In the genomic region with DNA sequence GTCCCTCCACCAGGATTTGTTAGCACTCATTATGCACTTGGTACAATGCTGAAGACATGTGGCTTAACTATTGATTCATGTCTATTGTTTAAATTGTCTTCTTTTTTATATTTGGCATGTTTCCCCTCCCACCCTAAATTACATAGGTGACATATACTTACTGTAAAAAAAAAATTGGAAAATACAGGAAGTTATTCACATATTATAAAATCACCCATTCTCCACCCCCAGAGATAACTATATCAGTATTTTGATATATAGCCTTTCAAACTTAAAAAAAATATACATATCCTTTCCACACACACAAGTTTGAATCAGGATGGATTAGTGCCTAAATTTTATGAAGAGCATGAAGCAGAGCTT, we compare ENCODE assay signal across 12 cellular contexts.
DNase-seq lines count a peak whose midpoint lies in the region; ATAC-seq and TF ChIP-seq lines count a peak whose summit lies in the region.
"Had no signal": no experiment of that assay in that cellular context is flagged by ENCODE, and none has a peak within 500 bp of the region (broad histone marks: within the 10 kb centered on the region; RNA-seq: fewer than 3 reads in every experiment).

No MANE protein-coding gene starts in this region.

- no peak for DNase-seq in HCT116 (ENCODE audit: low read depth, low spot score)
- no peak for DNase-seq in RWPE2 (ENCODE audit: low spot score)
- no peak for DNase-seq in fibroblast of the aortic adventitia (ENCODE audit: low read depth)
- DNase-seq in medulla oblongata (ENCODE audit: extremely low spot score) = no peak
- no peak for DNase-seq in spleen
- DNase-seq in transverse colon = no peak
- DNase-seq: DMS 273 treated with DMSO at 0.1 percent for 48 hours, NCI-H1417 treated with DMSO at 0.1 percent for 48 hours, NCI-H2029 treated with DMSO at 0.1 percent for 48 hours, NCI-H510A, SJCRH30 had no signal

- POLR2A ChIA-PET in HCT116 (lab: Charles Lee) = no interaction called here

- RAD21 ChIA-PET in HCT116 (lab: Charles Lee; ENCODE audit: low non-redundant PET in 1 of 2, low total read pairs in 2 of 2, uncharacterized antibody in 2 of 2, unreplicated experiment in 2 of 2) = interaction anchor here in 1 of 2 experiments (0.6 kb wide), 1 partner anchor 235 kb away, joined by 3 read pairs; no protein-coding TSS in a partner anchor

- no peak overlapping the region for H2AFZ ChIP-seq in HCT116 (ENCODE audit: low read depth, low read length, poor library complexity, severe bottlenecking)

- H3K4me2 ChIP-seq in HCT116 (ENCODE audit: low read length) = peak overlapping the region; percentile 65
- peak overlapping the region; percentile 60 for H3K4me2 ChIP-seq in skeletal muscle satellite cell (ENCODE audit: low read length)

- in situ Hi-C loops in transverse colon (cut with MboI; ENCODE audit: low pct_ligation_motif_present in 1 of 4, low pct_unique_long_range_greater_than_20kb in 1 of 4, low sequenced_read_pairs in 3 of 4) = no loop called here

- CTCF ChIA-PET in HCT116 (lab: Charles Lee) = interaction anchor here (1.0 to 1.4 kb wide), 4 partner anchors 11 to 244 kb away, joined by 3 to 5 read pairs (median 3); no protein-coding TSS in a partner anchor

- H3K27me3 ChIP-seq in HCT116 (ENCODE audit: insufficient read depth, low read length) (no peaks in the 10 kb centered on the region), RWPE2 (ENCODE audit: insufficient read depth, poor library complexity, severe bottlenecking) (no peaks in the 10 kb centered on the region), skeletal muscle satellite cell (ENCODE audit: control insufficient read depth, insufficient read depth, low read length) (no peaks in the 10 kb centered on the region), spleen (replicated peaks in 1 of 7) (peaks cover 0 to 10% (median 0%) of the 10 kb centered on the region in 7 donors), transverse colon (peaks cover 3% of the 10 kb centered on the region)
- H3K27me3 ChIP-seq: SJCRH30 had no signal

- intact Hi-C loops in HCT116 (cut with micrococcal nuclease) (loop anchor here (5.0 kb wide), 1 partner anchor 446 kb away; no protein-coding TSS in a partner anchor), spleen (cut with DNase I; ENCODE audit: low total_unique reads) (no loop called here), transverse colon (cut with DNase I; ENCODE audit: low total_unique reads) (no loop called here)

- TF ChIP-seq EP300 in transverse colon (IDR thresholded peaks at IDR 0.05; ENCODE audit: low read depth) = no peak

- 0 out of 2 replicates have a peak overlapping the region, but pooled peaks have one; percentile 1 for H3K9ac ChIP-seq in HCT116 (ENCODE audit: low read length)
- no peak overlapping the region for H3K9ac ChIP-seq in skeletal muscle satellite cell (ENCODE audit: low read depth, low read length)

- H4K20me1 ChIP-seq in HCT116 (ENCODE audit: insufficient read depth) = no peaks in the 10 kb centered on the region

- ATAC-seq in HCT116 (no peak), RWPE2 (ENCODE audit: low read depth) (no peak)

- H3K79me2 ChIP-seq in HCT116 (ENCODE audit: insufficient read depth, low read length) = no peaks in the 10 kb centered on the region

- H3K36me3 ChIP-seq in HCT116 (ENCODE audit: control insufficient read depth in 1 of 2, insufficient read depth in 2 of 2, low read length in 2 of 2) (no peaks in the 10 kb centered on the region), RWPE2 (ENCODE audit: low read depth) (no peaks in the 10 kb centered on the region), skeletal muscle satellite cell (ENCODE audit: insufficient read depth, low read length) (no peaks in the 10 kb centered on the region), spleen (no peaks in the 10 kb centered on the region), transverse colon (no peaks in the 10 kb centered on the region)
- H3K36me3 ChIP-seq: SJCRH30 had no signal

- no peak overlapping the region for H3K4me3 ChIP-seq in HCT116 (replicated peaks in 1 of 2; ENCODE audit: low read depth in 1 of 2, low read length in 2 of 2)
- no peak overlapping the region for H3K4me3 ChIP-seq in RWPE2 (ENCODE audit: severe bottlenecking)
- H3K4me3 ChIP-seq in fibroblast of the aortic adventitia (ENCODE audit: low read depth, low read length) = no peak overlapping the region
- H3K4me3 ChIP-seq in skeletal muscle satellite cell (ENCODE audit: low read length) = no peak overlapping the region
- no peak overlapping the region for H3K4me3 ChIP-seq in spleen
- H3K4me3 ChIP-seq in transverse colon = no peak overlapping the region
- H3K4me3 ChIP-seq: SJCRH30 had no signal

- peak overlapping the region; percentile 31; the same call in 1 of the 2 replicates for H3K27ac ChIP-seq in HCT116 (ENCODE audit: low read depth, low read length)
- peak overlapping the region; percentile 49 for H3K27ac ChIP-seq in RWPE2 (ENCODE audit: poor library complexity, severe bottlenecking)
- H3K27ac ChIP-seq in spleen = no peak overlapping the region
- H3K27ac ChIP-seq in transverse colon = no peak overlapping the region
- H3K27ac ChIP-seq: SJCRH30 had no signal

- BruUV-seq in HCT116 (replicated peaks; lab: Mats Ljungman, UMichigan) = no TSS peak

- no peak for TF ChIP-seq CTCF in HCT116 (IDR thresholded peaks at IDR 0.05 in 2 of 3, conservative IDR thresholded peaks at IDR 0.05 in 1 of 3; ENCODE audit: borderline replicate concordance in 1 of 3, insufficient read depth in 1 of 3, low read depth in 2 of 3, low read length in 2 of 3)
- TF ChIP-seq CTCF in RWPE2 (IDR thresholded peaks at IDR 0.05; ENCODE audit: poor library complexity, severe bottlenecking) = peak; percentile 3
- TF ChIP-seq CTCF in fibroblast of the aortic adventitia (IDR thresholded peaks at IDR 0.05; ENCODE audit: insufficient read depth, low read length) = peak; percentile 0
- TF ChIP-seq CTCF in spleen (IDR thresholded peaks at IDR 0.05 in 8 of 11, conservative IDR thresholded peaks at IDR 0.05 in 3 of 11) = no peak
- no peak for TF ChIP-seq CTCF in transverse colon (IDR thresholded peaks at IDR 0.05)

- H3K9me2 ChIP-seq in HCT116 (ENCODE audit: insufficient read depth) = no peaks in the 10 kb centered on the region

- TF ChIP-seq POLR2A in HCT116 (IDR thresholded peaks at IDR 0.05; ENCODE audit: borderline replicate concordance, extremely low read depth, insufficient read depth, insufficient read length) (no peak), spleen (IDR thresholded peaks at IDR 0.05) (no peak), transverse colon (IDR thresholded peaks at IDR 0.05) (no peak)

- H3K9me3 ChIP-seq in HCT116 (ENCODE audit: control insufficient read depth in 1 of 2, insufficient read depth in 1 of 2, low read depth in 1 of 2, low read length in 2 of 2) (no peaks in the 10 kb centered on the region), RWPE2 (ENCODE audit: severe bottlenecking) (no peaks in the 10 kb centered on the region), skeletal muscle satellite cell (replicated peaks; ENCODE audit: low read length) (no peaks in the 10 kb centered on the region), spleen (no peaks in the 10 kb centered on the region), transverse colon (no peaks in the 10 kb centered on the region)
- H3K9me3 ChIP-seq: SJCRH30 had no signal

- peaks cover 18 to 49% of the 10 kb centered on the region in 2 experiments for H3K4me1 ChIP-seq in HCT116 (ENCODE audit: control insufficient read depth in 1 of 2, insufficient read depth in 2 of 2, low read length in 2 of 2)
- peaks cover 22% of the 10 kb centered on the region for H3K4me1 ChIP-seq in RWPE2 (ENCODE audit: insufficient read depth, poor library complexity, severe bottlenecking)
- H3K4me1 ChIP-seq in skeletal muscle satellite cell (ENCODE audit: control insufficient read depth, insufficient read depth, low read length) = peaks cover 35% of the 10 kb centered on the region
- H3K4me1 ChIP-seq in spleen = peaks cover 0 to 4% (median 0%) of the 10 kb centered on the region in 6 donors
- peaks cover 0 to 16% (median 8%) of the 10 kb centered on the region in 4 donors for H3K4me1 ChIP-seq in transverse colon

- TF ChIP-seq RAD21 in HCT116 (IDR thresholded peaks at IDR 0.05; ENCODE audit: low read depth) = no peak

TF ChIP-seq in HCT116, 20 proteins besides CTCF, POLR2A, EP300 and RAD21 (continues in another document):
- TF ChIP-seq, protein P1, sequence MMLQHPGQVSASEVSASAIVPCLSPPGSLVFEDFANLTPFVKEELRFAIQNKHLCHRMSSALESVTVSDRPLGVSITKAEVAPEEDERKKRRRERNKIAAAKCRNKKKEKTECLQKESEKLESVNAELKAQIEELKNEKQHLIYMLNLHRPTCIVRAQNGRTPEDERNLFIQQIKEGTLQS (IDR thresholded peaks at IDR 0.05) = no peak
- no peak for TF ChIP-seq SP1 (IDR thresholded peaks at IDR 0.05; ENCODE audit: low read depth)
- TF ChIP-seq, protein P2, sequence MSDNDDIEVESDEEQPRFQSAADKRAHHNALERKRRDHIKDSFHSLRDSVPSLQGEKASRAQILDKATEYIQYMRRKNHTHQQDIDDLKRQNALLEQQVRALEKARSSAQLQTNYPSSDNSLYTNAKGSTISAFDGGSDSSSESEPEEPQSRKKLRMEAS (IDR thresholded peaks at IDR 0.05) = no peak
- no peak for TF ChIP-seq JUND (IDR thresholded peaks at IDR 0.05)
- TF ChIP-seq EZH2 (IDR thresholded peaks at IDR 0.05) = no peak
- TF ChIP-seq FOSL1 (IDR thresholded peaks at IDR 0.05; ENCODE audit: low read depth) = no peak
- no peak for TF ChIP-seq SRF (IDR thresholded peaks at IDR 0.05; ENCODE audit: low read depth)
- TF ChIP-seq ELF1 (IDR thresholded peaks at IDR 0.05; ENCODE audit: borderline replicate concordance, low read depth) = no peak
- TF ChIP-seq YY1 (IDR thresholded peaks at IDR 0.05; ENCODE audit: extremely low read depth, insufficient replicate concordance, low read depth, low read length) = no peak
- TF ChIP-seq CEBPB (IDR thresholded peaks at IDR 0.05; ENCODE audit: low read depth) = no peak
- TF ChIP-seq ZNF274 (IDR thresholded peaks at IDR 0.05; ENCODE audit: low read depth, low read length) = no peak

Comparison
In these comparisons a context has a peak if more than half of its experiments do, and no peak if none do; other contexts are left out.
1. H3K27ac ChIP-seq: peak in HCT116 (single experiment) and RWPE2 (single experiment); none in spleen (0 of 8) and transverse colon (0 of 4).
2. CTCF ChIP-seq: peak in RWPE2 (single experiment) and fibroblast of the aortic adventitia (single experiment); none in HCT116 (0 of 3), spleen (0 of 11) and transverse colon (0 of 5).